In genomic region chr12:92145731-92146496, GRCh38 we compare ENCODE assay signal across 1 cellular context.
TF ChIP-seq lines count a peak whose summit lies in the region.

TSS of gene BTG1 (minus strand) at chr12:92145846. CDS start at chr12:92145535, 311 bp downstream.

TF ChIP-seq in GM23338, 12 proteins besides CTCF, POLR2A, EP300 and RAD21 (continued from another document):
- peak; percentile 42 for TF ChIP-seq REST (IDR thresholded peaks at IDR 0.05; ENCODE audit: unreplicated experiment)
TF ChIP-seq in GM23338: peak in this region for 5.
